Comparison of ENCODE assay signal across 18 cellular contexts in the genomic region with DNA sequence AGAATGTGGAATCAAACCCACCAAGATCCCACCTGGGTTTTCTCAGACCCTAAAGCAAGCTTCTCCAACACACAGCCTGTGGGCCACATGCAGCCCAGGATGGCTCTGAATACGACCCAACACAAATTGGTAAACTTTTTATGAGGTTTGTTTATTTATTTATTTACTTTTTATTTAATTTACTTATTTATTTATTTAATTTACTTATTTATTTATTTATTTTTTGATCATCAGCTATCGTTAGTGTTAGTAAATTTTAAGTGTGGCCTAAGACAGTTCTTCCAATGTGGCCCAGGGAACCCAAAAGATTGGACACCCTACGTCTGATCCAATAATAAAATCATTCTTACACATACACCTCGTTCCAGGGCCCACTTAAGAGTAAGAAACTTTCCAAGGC.
DNase-seq lines count a peak whose midpoint lies in the region; ATAC-seq and TF ChIP-seq lines count a peak whose summit lies in the region.
"Had no signal": no experiment of that assay in that cellular context is flagged by ENCODE, and none has a peak within 500 bp of the region (broad histone marks: within the 10 kb centered on the region; RNA-seq: fewer than 3 reads in every experiment).

No MANE protein-coding gene starts in this region.

- H4K20me1 ChIP-seq in GM23338 (replicated peaks; ENCODE audit: insufficient read depth) = no peaks in the 10 kb centered on the region
- H4K20me1 ChIP-seq: BLaER1 treated with 17β-estradiol and CSF1 and Interleukin-3, amounts not matched to agents 10 nM and 100 nM had no signal

- no peak overlapping the region for H3K27ac ChIP-seq in GM23338 (ENCODE audit: low read depth)
- H3K27ac ChIP-seq: BLaER1 treated with 17β-estradiol and CSF1 and Interleukin-3, amounts not matched to agents 10 nM and 100 nM; C4-2B had no signal

- H3K9me2 ChIP-seq in GM23338 (ENCODE audit: insufficient read depth) = no peaks in the 10 kb centered on the region

- H3K27ac Mint-ChIP-seq in GM23338 (no peak overlapping the region), WTC11 (no peak overlapping the region), nephron progenitor cell (peak overlapping the region; percentile 5)
- H3K27ac Mint-ChIP-seq: B cell; CD4-positive, alpha-beta T cell; CD8-positive, alpha-beta T cell had no signal

- ATAC-seq in GM23338 = no peak
- no peak for ATAC-seq in WTC11
- no peak for ATAC-seq in GM21786 (IDR thresholded peaks at IDR 0.05; ENCODE audit: unreplicated experiment)
- ATAC-seq: CD8-positive, alpha-beta T cell had no signal

- no peak overlapping the region for H3K4me2 ChIP-seq in GM23338
- H3K4me2 ChIP-seq: BLaER1 treated with 17β-estradiol and CSF1 and Interleukin-3, amounts not matched to agents 10 nM and 100 nM had no signal

- in situ Hi-C loops in HAP-1 (cut with MboI; ENCODE audit: low sequenced_read_pairs) = no loop called here

- H3K4me3 Mint-ChIP-seq in GM23338 = no peak overlapping the region
- no peak overlapping the region for H3K4me3 Mint-ChIP-seq in WTC11
- H3K4me3 Mint-ChIP-seq in nephron progenitor cell = no peak overlapping the region
- H3K4me3 Mint-ChIP-seq: B cell; CD4-positive, alpha-beta T cell; CD8-positive, alpha-beta T cell had no signal

- H2AFZ ChIP-seq in GM23338 = peak overlapping the region; percentile 70; the same call in 1 of the 2 replicates

- H3K36me3 ChIP-seq in GM23338 (ENCODE audit: insufficient read depth) = no peaks in the 10 kb centered on the region
- no peaks in the 10 kb centered on the region for H3K36me3 ChIP-seq in HAP-1 (replicated peaks)
- H3K36me3 ChIP-seq: BLaER1 treated with 17β-estradiol and CSF1 and Interleukin-3, amounts not matched to agents 10 nM and 100 nM had no signal

- H3K27me3 Mint-ChIP-seq in GM23338 (ENCODE audit: insufficient read depth, low read depth, poor library complexity) (no peaks in the 10 kb centered on the region), WTC11 (ENCODE audit: low read depth) (no peaks in the 10 kb centered on the region), nephron progenitor cell (ENCODE audit: low read depth, poor library complexity) (no peaks in the 10 kb centered on the region)
- H3K27me3 Mint-ChIP-seq: B cell; CD4-positive, alpha-beta T cell had no signal

- no peaks in the 10 kb centered on the region for H3K27me3 ChIP-seq in GM23338 (ENCODE audit: insufficient read depth)
- no peaks in the 10 kb centered on the region for H3K27me3 ChIP-seq in HAP-1 (ENCODE audit: low read depth)
- H3K27me3 ChIP-seq: BLaER1 treated with 17β-estradiol and CSF1 and Interleukin-3, amounts not matched to agents 10 nM and 100 nM had no signal

- H3K4me1 Mint-ChIP-seq in GM23338 = 0 out of 3 replicates have a peak, but pooled peaks cover 3% of the 10 kb centered on the region
- H3K4me1 Mint-ChIP-seq in WTC11 = peaks cover 8% of the 10 kb centered on the region; the same call in 1 of the 2 replicates
- H3K4me1 Mint-ChIP-seq in nephron progenitor cell = peaks cover 5% of the 10 kb centered on the region
- H3K4me1 Mint-ChIP-seq: B cell had no signal

- H3K9me3 ChIP-seq in HAP-1 = no peaks in the 10 kb centered on the region
- H3K9me3 ChIP-seq: BLaER1 treated with 17β-estradiol and CSF1 and Interleukin-3, amounts not matched to agents 10 nM and 100 nM; Caco-2 had no signal

- H3K4me3 ChIP-seq in GM23338 = no peak overlapping the region
- no peak overlapping the region for H3K4me3 ChIP-seq in HAP-1
- H3K4me3 ChIP-seq: BLaER1 treated with 17β-estradiol and CSF1 and Interleukin-3, amounts not matched to agents 10 nM and 100 nM had no signal

- no peaks in the 10 kb centered on the region for H3F3A ChIP-seq in GM23338 (replicated peaks; ENCODE audit: low read depth)

- H3K4me1 ChIP-seq in GM23338 (ENCODE audit: insufficient read depth) = no peaks in the 10 kb centered on the region
- peaks cover 9% of the 10 kb centered on the region for H3K4me1 ChIP-seq in HAP-1
- H3K4me1 ChIP-seq: BLaER1 treated with 17β-estradiol and CSF1 and Interleukin-3, amounts not matched to agents 10 nM and 100 nM; Caco-2 had no signal

- H3K9me3 Mint-ChIP-seq in GM23338 (no peaks in the 10 kb centered on the region), WTC11 (no peaks in the 10 kb centered on the region), nephron progenitor cell (no peaks in the 10 kb centered on the region)

- no peak for DNase-seq in GM23338 (ENCODE audit: low spot score)
- DNase-seq in WTC11 (ENCODE audit: low spot score) = no peak
- DNase-seq in nephron progenitor cell = no peak
- no peak for DNase-seq in HAP-1 (ENCODE audit: low spot score in 2 of 2)
- no peak for DNase-seq in T1000 (lab: John Stamatoyannopoulos, UW)
- no peak for DNase-seq in HCEC 1CT
- DNase-seq: 8988T; AML-193; Caco-2; Calu3; CD4-positive, alpha-beta T cell; CD8-positive, alpha-beta T cell; DMS79 treated with DMSO at 0.1 percent for 48 hours; GF-D8 had no signal

- no peaks in the 10 kb centered on the region for H3K79me2 ChIP-seq in GM23338 (replicated peaks; ENCODE audit: insufficient read depth)

- TF ChIP-seq CTCF in GM23338 (conservative IDR thresholded peaks at IDR 0.05; ENCODE audit: low read depth in 2 of 2) = no peak
- no peak for TF ChIP-seq CTCF in WTC11 (IDR thresholded peaks at IDR 0.05)
- TF ChIP-seq CTCF in nephron progenitor cell (IDR thresholded peaks at IDR 0.05) = no peak

- H3K36me3 Mint-ChIP-seq in GM23338 (ENCODE audit: low read depth) (no peaks in the 10 kb centered on the region), WTC11 (no peaks in the 10 kb centered on the region), nephron progenitor cell (ENCODE audit: low read depth) (no peaks in the 10 kb centered on the region)
- H3K36me3 Mint-ChIP-seq: CD8-positive, alpha-beta T cell had no signal

- CTCF ChIA-PET in WTC11 (lab: Charles Lee) = no interaction called here

- POLR2A ChIA-PET in WTC11 (lab: Charles Lee) = no interaction called here

TF ChIP-seq in GM23338, 12 proteins besides CTCF, POLR2A, EP300 and RAD21 (continues in another document):
- TF ChIP-seq ZNF331 (CRISPR knock-in tag; IDR thresholded peaks at IDR 0.05; ENCODE audit: low read depth) (no peak), CREB1 (CRISPR knock-in tag; IDR thresholded peaks at IDR 0.05; ENCODE audit: low read depth) (no peak)

TF ChIP-seq in WTC11, 78 proteins besides CTCF, POLR2A, EP300 and RAD21:
- TF ChIP-seq HMGA2 (CRISPR knock-in tag; IDR thresholded peaks at IDR 0.05) (peak; percentile 84; the same call in 1 of the 2 replicates), ESRRA (CRISPR knock-in tag; IDR thresholded peaks at IDR 0.05; ENCODE audit: borderline replicate concordance) (no peak)
